In the genomic region with DNA sequence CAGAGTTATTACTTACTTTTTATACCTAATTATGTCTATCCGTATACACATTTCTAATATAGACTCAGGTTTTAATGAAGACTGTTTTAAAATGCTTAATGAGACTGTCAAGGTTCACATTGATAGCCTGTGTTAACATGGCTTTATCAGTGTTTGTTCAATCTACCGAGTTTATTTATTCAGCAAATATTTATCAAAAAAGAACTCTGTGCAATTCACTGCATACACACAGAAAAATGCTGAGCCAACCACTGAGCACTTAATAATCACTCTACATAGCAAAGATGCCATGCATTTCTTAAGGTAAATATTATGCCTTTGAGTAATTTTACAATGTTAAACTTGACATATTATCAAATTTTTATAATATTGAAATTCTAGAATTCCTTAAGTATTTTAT, we compare ENCODE assay signal across 20 cellular contexts.
"Had no signal": no experiment of that assay in that cellular context is flagged by ENCODE, and none has a peak within 500 bp of the region (broad histone marks: within the 10 kb centered on the region; RNA-seq: fewer than 3 reads in every experiment).

No MANE protein-coding gene starts in this region.

- H3K4me3 ChIP-seq: coronary artery, esophagus squamous epithelium, left ventricle myocardium inferior, lower lobe of right lung, prostate gland, right atrium auricular region, sigmoid colon, stomach, thyroid gland had no signal

- H3K27ac ChIP-seq: coronary artery, esophagus squamous epithelium, left ventricle myocardium inferior, lower lobe of right lung, prostate gland, right atrium auricular region, sigmoid colon, stomach, thyroid gland had no signal

- H3K4me1 ChIP-seq: lower lobe of right lung, prostate gland, right atrium auricular region, sigmoid colon, stomach, thyroid gland had no signal

- DNase-seq: dermis blood vessel endothelial cell; effector memory CD4-positive, alpha-beta T cell; erythroblast; esophagus squamous epithelium; foreskin melanocyte; left ventricle myocardium inferior; lower lobe of right lung; naive thymus-derived CD8-positive, alpha-beta T cell; nephron progenitor cell; nucleus accumbens; sigmoid colon; stimulated activated CD4-positive, alpha-beta T cell treated with anti-CD3 and anti-CD28 coated beads, Interleukin-2, amount 100 ng/mL, for 24 hours; stimulated activated CD4-positive, alpha-beta T cell treated with anti-CD3 and anti-CD28 coated beads, Interleukin-4, amount 100 ng/mL, for 24 hours; stimulated activated naive CD4-positive, alpha-beta T cell treated with Interleukin-2 at 50 U/mL for 16 hours; stomach; thyroid gland; trophoblast cell had no signal

- H3K27me3 ChIP-seq: esophagus squamous epithelium, right atrium auricular region, sigmoid colon, thyroid gland had no signal

- H3K36me3 ChIP-seq: esophagus squamous epithelium, left ventricle myocardium inferior, lower lobe of right lung, prostate gland, right atrium auricular region, sigmoid colon, stomach, thyroid gland had no signal

- H3K9me3 ChIP-seq: esophagus squamous epithelium, left ventricle myocardium inferior, lower lobe of right lung, prostate gland, right atrium auricular region, sigmoid colon, stomach, thyroid gland had no signal
